Comparison of ENCODE assay signal across 24 cellular contexts in the genomic region with DNA sequence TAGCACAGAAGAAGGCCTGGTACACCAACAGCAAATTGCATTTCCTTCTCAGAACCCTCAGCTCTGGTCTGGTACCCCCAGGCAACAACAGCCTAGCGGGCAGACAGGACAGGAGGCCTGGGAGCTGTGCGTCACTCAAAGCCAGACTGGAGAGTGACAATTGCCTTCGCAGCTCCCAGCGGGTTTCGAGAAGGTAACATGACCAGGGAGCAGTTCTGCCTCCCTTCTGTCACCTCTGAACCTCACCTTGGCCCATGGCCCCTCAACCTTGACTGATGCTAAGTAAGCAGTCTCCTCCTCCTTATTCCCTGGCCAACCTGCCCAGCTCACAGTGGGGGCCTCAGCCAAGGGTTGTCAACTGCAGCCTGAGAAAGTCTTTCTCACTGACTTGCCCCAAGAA.
"Had no signal": no experiment of that assay in that cellular context is flagged by ENCODE, and none has a peak within 500 bp of the region (broad histone marks: within the 10 kb centered on the region; RNA-seq: fewer than 3 reads in every experiment).

No MANE protein-coding gene starts in this region.

- H3K27ac ChIP-seq: esophagus squamous epithelium, gastroesophageal sphincter, left ventricle myocardium inferior, lower lobe of right lung, ovary, right atrium auricular region, tibial artery, upper lobe of left lung, uterus had no signal

- H3K36me3 ChIP-seq: esophagus squamous epithelium, gastroesophageal sphincter, left ventricle myocardium inferior, lower lobe of right lung, ovary, right atrium auricular region, tibial artery, upper lobe of left lung, uterus had no signal

- H3K4me2 ChIP-seq: smooth muscle cell had no signal

- H3K27me3 ChIP-seq: esophagus squamous epithelium, ovary, right atrium auricular region, upper lobe of left lung, uterus had no signal

- H3K36me3 Mint-ChIP-seq: immature natural killer cell; memory B cell; naive B cell; stimulated activated effector memory CD8-positive, alpha-beta T cell treated with anti-CD3 and anti-CD28 coated beads, Interleukin-12 subunit alpha, Interleukin-12 subunit beta, amount 100 ng/mL, for 72 hours had no signal

- DNase-seq: dermis blood vessel endothelial cell; esophagus squamous epithelium; foreskin fibroblast; glutamatergic neuron; immature natural killer cell; left ventricle myocardium inferior; lower lobe of right lung; naive B cell; nucleus accumbens; ovary; stimulated activated CD4-positive, alpha-beta T cell treated with anti-CD3 and anti-CD28 coated beads, Interleukin-2, amount 100 ng/mL, for 48 hours; stimulated activated CD8-positive, alpha-beta memory T cell treated with anti-CD3 and anti-CD28 coated beads, Interleukin-4, amount 100 ng/mL, for 48 hours; stimulated activated naive CD8-positive, alpha-beta T cell treated with anti-CD3 and anti-CD28 coated beads, Interleukin-15, Interleukin-2, amounts not matched to agents 100 U/mL and 50 U/mL, for 24 hours; tibial artery; upper lobe of left lung; uterus had no signal

- H3K9me3 Mint-ChIP-seq: immature natural killer cell; memory B cell; neural crest cell; stimulated activated effector memory CD8-positive, alpha-beta T cell treated with anti-CD3 and anti-CD28 coated beads, Interleukin-12 subunit alpha, Interleukin-12 subunit beta, amount 100 ng/mL, for 72 hours had no signal

- FAIRE-seq: colon, keratinocyte had no signal

- H3K4me3 ChIP-seq: esophagus squamous epithelium, gastroesophageal sphincter, left ventricle myocardium inferior, lower lobe of right lung, ovary, right atrium auricular region, smooth muscle cell, tibial artery, upper lobe of left lung, uterus had no signal

- H3K27ac Mint-ChIP-seq: immature natural killer cell; memory B cell; naive B cell; stimulated activated effector memory CD8-positive, alpha-beta T cell treated with anti-CD3 and anti-CD28 coated beads, Interleukin-12 subunit alpha, Interleukin-12 subunit beta, amount 100 ng/mL, for 72 hours had no signal

- H3K4me3 Mint-ChIP-seq: immature natural killer cell; memory B cell; naive B cell; neural crest cell; stimulated activated effector memory CD8-positive, alpha-beta T cell treated with anti-CD3 and anti-CD28 coated beads, Interleukin-12 subunit alpha, Interleukin-12 subunit beta, amount 100 ng/mL, for 72 hours had no signal

- H3K4me1 Mint-ChIP-seq: immature natural killer cell; memory B cell; naive B cell; stimulated activated effector memory CD8-positive, alpha-beta T cell treated with anti-CD3 and anti-CD28 coated beads, Interleukin-12 subunit alpha, Interleukin-12 subunit beta, amount 100 ng/mL, for 72 hours had no signal

- H3K9me3 ChIP-seq: esophagus squamous epithelium, gastroesophageal sphincter, left ventricle myocardium inferior, lower lobe of right lung, ovary, right atrium auricular region, tibial artery, upper lobe of left lung, uterus had no signal

- H3K4me1 ChIP-seq: lower lobe of right lung, upper lobe of left lung had no signal
